In the genomic region with DNA sequence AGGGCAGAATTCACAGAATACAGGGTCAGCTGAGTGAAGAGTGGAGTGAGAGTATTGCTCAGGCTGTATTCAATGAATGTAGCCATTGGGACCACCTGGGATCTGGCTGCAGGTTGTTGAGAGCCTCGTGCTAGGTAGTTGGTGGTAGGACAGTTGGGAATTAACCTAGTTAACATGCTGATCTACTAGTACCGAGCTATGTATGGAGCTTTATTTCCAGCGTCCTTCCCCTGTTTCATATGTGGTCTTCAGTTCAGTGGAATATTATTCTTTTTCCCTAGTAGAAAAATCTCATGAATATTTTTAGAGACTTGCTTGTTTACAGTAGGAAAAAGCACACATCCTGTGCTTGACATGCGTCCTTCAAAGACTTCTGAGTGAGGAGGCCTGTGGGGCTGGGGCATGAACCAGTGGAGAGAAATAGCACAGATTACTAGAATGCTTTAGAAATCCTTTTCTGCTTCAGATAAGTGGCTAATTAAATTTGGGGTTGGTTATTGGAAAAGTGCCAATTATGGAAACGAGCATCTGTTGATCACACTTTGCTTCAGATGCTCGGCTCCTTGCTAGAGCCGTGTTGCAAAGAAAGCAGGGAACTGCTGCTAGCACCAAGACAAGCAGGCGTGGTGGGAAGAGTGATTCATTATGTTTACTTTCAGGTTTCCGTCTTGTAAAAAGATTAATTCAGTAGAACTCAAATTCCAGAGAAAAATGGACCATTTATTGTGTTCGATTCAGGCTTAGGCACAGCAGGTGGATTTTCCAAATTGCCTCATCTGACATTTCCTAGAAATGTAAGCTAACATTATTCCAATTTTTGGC, we compare ENCODE assay signal across 8 cellular contexts. TPM values are rescaled to one million over a fixed set of nuclear protein-coding genes. Genes with fewer than 3 reads are reported as not detected.
A peak's percentile ranks its signal among the peaks of the same experiment; 100 is the strongest.
DNase-seq lines count a peak whose midpoint lies in the region; ATAC-seq, FAIRE-seq and TF ChIP-seq lines count a peak whose summit lies in the region.

No MANE protein-coding gene starts in this region.

- no peak for FAIRE-seq in small intestine (lab: Jason Lieb, UNC)

- peaks cover 20% of the 10 kb centered on the region for H3K4me1 ChIP-seq in BLaER1
- H3K4me1 ChIP-seq in esophagus (ENCODE audit: control insufficient read depth in 2 of 2, insufficient read depth in 2 of 2, low read length in 1 of 2) = peaks cover 4 to 14% of the 10 kb centered on the region in 2 donors
- H3K4me1 ChIP-seq in small intestine (ENCODE audit: control insufficient read depth in 2 of 2, insufficient read depth in 1 of 2, low read depth in 1 of 2, low read length in 1 of 2) = peaks cover 8 to 15% of the 10 kb centered on the region in 2 donors

- no peak overlapping the region for H3K9ac ChIP-seq in BLaER1

- peaks cover 73% of the 10 kb centered on the region for H3K4me1 Mint-ChIP-seq in activated CD4-positive, alpha-beta T cell treated with anti-CD3 and anti-CD28 coated beads, Interleukin-2, amount 10 ng/mL, durations not matched to agents 7 days and 5 days

- H3K4me2 ChIP-seq in BLaER1 = peak overlapping the region; percentile 17; the same call in 1 of the 2 replicates

- no peak overlapping the region for H3K27ac ChIP-seq in BLaER1
- H3K27ac ChIP-seq in esophagus (ENCODE audit: low read depth in 2 of 2, low read length in 1 of 2) = peak overlapping the region; percentile 61 to 89
- H3K27ac ChIP-seq in small intestine (ENCODE audit: low read depth in 1 of 2, low read length in 1 of 2) = peak overlapping the region; percentile 8 to 36
- H3K27ac ChIP-seq in WERI-Rb-1 = no peak overlapping the region

- CTCF ChIA-PET in activated CD4-positive, alpha-beta T cell treated with anti-CD3 and anti-CD28 coated beads, Interleukin-2, amount 10 ng/mL, durations not matched to agents 7 days and 5 days (lab: Charles Lee) = interaction anchor here (0.6 to 2.5 kb wide), 13 partner anchors 9 to 150 kb away, joined by 3 to 11 read pairs (median 3); no protein-coding TSS in a partner anchor

- WGBS in esophagus, 2 donors = 27 to 36% methylated on average over 10 of the region's 10 CpGs
- 28 to 42% (median 33%) methylated on average over 10 of the region's 10 CpGs for WGBS in small intestine, 3 donors

- H3K27me3 Mint-ChIP-seq in activated CD4-positive, alpha-beta T cell treated with anti-CD3 and anti-CD28 coated beads, Interleukin-2, amount 10 ng/mL, durations not matched to agents 7 days and 5 days = no peaks in the 10 kb centered on the region

- TF ChIP-seq CTCF in WERI-Rb-1 (IDR thresholded peaks at IDR 0.05; ENCODE audit: low read depth, low read length) = no peak

- DNase-seq in NCI-H1092 treated with DMSO at 0.1 percent for 48 hours (lab: John Stamatoyannopoulos, UW) = peak; percentile 74
- DNase-seq in activated CD4-positive, alpha-beta T cell treated with anti-CD3 and anti-CD28 coated beads, Interleukin-2, amount 10 ng/mL, durations not matched to agents 7 days and 5 days = peak; percentile 45
- DNase-seq in small intestine = peak; percentile 62
- no peak for DNase-seq in RPMI8226
- DNase-seq in WERI-Rb-1 = no peak

- peaks cover 17% of the 10 kb centered on the region for H3K9me3 Mint-ChIP-seq in activated CD4-positive, alpha-beta T cell treated with anti-CD3 and anti-CD28 coated beads, Interleukin-2, amount 10 ng/mL, durations not matched to agents 7 days and 5 days

- H3K9me3 ChIP-seq in BLaER1 (peaks cover 18% of the 10 kb centered on the region), esophagus (ENCODE audit: control insufficient read depth in 2 of 2, insufficient read depth in 1 of 2, low read depth in 1 of 2, low read length in 1 of 2) (no peaks in the 10 kb centered on the region), small intestine (ENCODE audit: control insufficient read depth, low read depth) (no peaks in the 10 kb centered on the region), WERI-Rb-1 (ENCODE audit: severe bottlenecking) (no peaks in the 10 kb centered on the region)

- no peak overlapping the region for H3K4me3 ChIP-seq in BLaER1
- no peak overlapping the region for H3K4me3 ChIP-seq in esophagus (ENCODE audit: low read depth in 1 of 2, low read length in 2 of 2)
- no peak overlapping the region for H3K4me3 ChIP-seq in small intestine (ENCODE audit: low read depth in 1 of 2, low read length in 2 of 2)
- H3K4me3 ChIP-seq in WERI-Rb-1 (ENCODE audit: low read depth, low read length) = no peak overlapping the region

- H3K27ac Mint-ChIP-seq in activated CD4-positive, alpha-beta T cell treated with anti-CD3 and anti-CD28 coated beads, Interleukin-2, amount 10 ng/mL, durations not matched to agents 7 days and 5 days = peak overlapping the region; percentile 91

- peaks cover 26% of the 10 kb centered on the region for H3K36me3 Mint-ChIP-seq in activated CD4-positive, alpha-beta T cell treated with anti-CD3 and anti-CD28 coated beads, Interleukin-2, amount 10 ng/mL, durations not matched to agents 7 days and 5 days (ENCODE audit: low read depth)

- ATAC-seq in GM21717 (IDR thresholded peaks at IDR 0.05; ENCODE audit: unreplicated experiment) = no peak

- H3K27me3 ChIP-seq in BLaER1 (no peaks in the 10 kb centered on the region), esophagus (ENCODE audit: control insufficient read depth in 1 of 2, insufficient read depth in 2 of 2, low read length in 2 of 2) (no peaks in the 10 kb centered on the region), small intestine (ENCODE audit: control insufficient read depth in 2 of 2, insufficient read depth in 2 of 2, low read length in 2 of 2) (no peaks in the 10 kb centered on the region), WERI-Rb-1 (ENCODE audit: insufficient read depth, low read depth, severe bottlenecking) (no peaks in the 10 kb centered on the region)

- no peaks in the 10 kb centered on the region for H3K36me3 ChIP-seq in BLaER1
- H3K36me3 ChIP-seq in esophagus (ENCODE audit: control insufficient read depth in 2 of 2, insufficient read depth in 2 of 2, low read length in 1 of 2) = no peaks in the 10 kb centered on the region
- no peaks in the 10 kb centered on the region for H3K36me3 ChIP-seq in small intestine (ENCODE audit: control insufficient read depth in 2 of 2, insufficient read depth in 2 of 2, low read length in 2 of 2)
- H3K36me3 ChIP-seq in WERI-Rb-1 = no peaks in the 10 kb centered on the region

- no peaks in the 10 kb centered on the region for H4K20me1 ChIP-seq in BLaER1

- POLR2A ChIA-PET in activated CD4-positive, alpha-beta T cell treated with anti-CD3 and anti-CD28 coated beads, Interleukin-2, amount 10 ng/mL, durations not matched to agents 7 days and 5 days (lab: Charles Lee) = interaction anchor here (0.6 to 0.7 kb wide), 2 partner anchors 30 to 52 kb away, joined by 3 to 4 read pairs; no protein-coding TSS in a partner anchor

- H3K4me3 Mint-ChIP-seq in activated CD4-positive, alpha-beta T cell treated with anti-CD3 and anti-CD28 coated beads, Interleukin-2, amount 10 ng/mL, durations not matched to agents 7 days and 5 days = peak overlapping the region; percentile 58

RNA-seq across cellular contexts. Expression of a gene that starts 53.6 kb away (rescaled TPM):
- 100 to 1,000 TPM; 160 to 165 TPM for total RNA-seq in activated CD4-positive, alpha-beta T cell treated with anti-CD3 and anti-CD28 coated beads, Interleukin-2, amount 10 ng/mL, durations not matched to agents 7 days and 5 days
- 100 to 1,000 TPM in 1 of 2 donors, 10 to 100 TPM in 1; 80.9 to 112 TPM for polyA plus RNA-seq in esophagus
- 10 to 100 TPM; 51.9 to 65.4 (median 64.6) TPM for polyA plus RNA-seq in small intestine

Comparison
In these comparisons a context has a peak if more than half of its experiments do, and no peak if none do; other contexts are left out.
1. H3K27ac ChIP-seq: peak in esophagus (2 of 2) and small intestine (2 of 2); none in BLaER1 (single experiment) and WERI-Rb-1 (single experiment).
2. DNase-seq: peak in NCI-H1092 treated with DMSO at 0.1 percent for 48 hours (single experiment), activated CD4-positive, alpha-beta T cell treated with anti-CD3 and anti-CD28 coated beads, Interleukin-2, amount 10 ng/mL, durations not matched to agents 7 days and 5 days (single experiment) and small intestine (single experiment); none in RPMI8226 (single experiment) and WERI-Rb-1 (single experiment).